In genomic region chr17:73342057-73342522, GRCh38 we compare ENCODE assay signal across 7 cellular contexts. TPM values are rescaled to one million over a fixed set of nuclear protein-coding genes. Genes with fewer than 3 reads are reported as not detected.
A peak's percentile ranks its signal among the peaks of the same experiment; 100 is the strongest.
DNase-seq lines count a peak whose midpoint lies in the region; ATAC-seq and TF ChIP-seq lines count a peak whose summit lies in the region.

No MANE protein-coding gene starts in this region.

- intact Hi-C loops in breast epithelium (cut with DNase I; ENCODE audit: low total_unique reads) (no loop called here), stomach (cut with DNase I; ENCODE audit: low total_unique reads) (no loop called here)
- intact Hi-C loops in activated CD8-positive, alpha-beta T cell treated with anti-CD3 and anti-CD28 coated beads for 36 hours (cut with micrococcal nuclease): no loop called here

- no peak overlapping the region for H3K27ac Mint-ChIP-seq in effector memory CD8-positive, alpha-beta T cell
- H3K27ac Mint-ChIP-seq in activated CD8-positive, alpha-beta T cell treated with anti-CD3 and anti-CD28 coated beads for 36 hours: no peak overlapping the region

- H3K4me3 ChIP-seq in breast epithelium: peak overlapping the region in 1 of 3 donors; percentile 45
- H3K4me3 ChIP-seq in stomach: no peak overlapping the region

- no peak for TF ChIP-seq EP300 in stomach (IDR thresholded peaks at IDR 0.05)

- no peaks in the 10 kb centered on the region for H3K27me3 ChIP-seq in breast epithelium
- H3K27me3 ChIP-seq in stomach: no peaks in the 10 kb centered on the region

- no peaks in the 10 kb centered on the region for H3K36me3 Mint-ChIP-seq in effector memory CD8-positive, alpha-beta T cell (ENCODE audit: insufficient read depth)
- H3K36me3 Mint-ChIP-seq in activated CD8-positive, alpha-beta T cell treated with anti-CD3 and anti-CD28 coated beads for 36 hours (ENCODE audit: low read depth): no peaks in the 10 kb centered on the region

- no peak for TF ChIP-seq CTCF in breast epithelium (IDR thresholded peaks at IDR 0.05)
- no peak for TF ChIP-seq CTCF in stomach (IDR thresholded peaks at IDR 0.05)
- no peak for TF ChIP-seq CTCF in activated CD8-positive, alpha-beta T cell treated with anti-CD3 and anti-CD28 coated beads for 36 hours (IDR thresholded peaks at IDR 0.05)

- peaks cover 17 to 52% of the 10 kb centered on the region in 2 donors for H3K27me3 Mint-ChIP-seq in effector memory CD8-positive, alpha-beta T cell
- H3K27me3 Mint-ChIP-seq in activated CD8-positive, alpha-beta T cell treated with anti-CD3 and anti-CD28 coated beads for 36 hours: no peaks in the 10 kb centered on the region

- DNase-seq in NCI-H1092 treated with DMSO at 0.1 percent for 48 hours (lab: John Stamatoyannopoulos, UW) (peak; percentile 85), breast epithelium (ENCODE audit: low spot score in 2 of 2) (peak; percentile 63 to 92), iris pigment epithelial cell (ENCODE audit: low read depth) (peak; percentile 93), stomach (peak; percentile 77)
- no peak for DNase-seq in stimulated activated naive CD8-positive, alpha-beta T cell treated with anti-CD3 and anti-CD28 coated beads, Interleukin-15, Interleukin-2, amounts not matched to agents 100 U/mL and 50 U/mL, for 24 hours
- no peak for DNase-seq in effector memory CD8-positive, alpha-beta T cell
- no peak for DNase-seq in activated CD8-positive, alpha-beta T cell treated with anti-CD3 and anti-CD28 coated beads for 36 hours

- POLR2A ChIA-PET in activated CD8-positive, alpha-beta T cell treated with anti-CD3 and anti-CD28 coated beads for 36 hours (lab: Charles Lee): interaction anchor here (1.2 kb wide), 1 partner anchor 28 kb away, joined by 4 read pairs; no protein-coding TSS in a partner anchor

- H3K9me3 Mint-ChIP-seq in effector memory CD8-positive, alpha-beta T cell: no peaks in the 10 kb centered on the region
- H3K9me3 Mint-ChIP-seq in activated CD8-positive, alpha-beta T cell treated with anti-CD3 and anti-CD28 coated beads for 36 hours: no peaks in the 10 kb centered on the region

- H3K4me1 Mint-ChIP-seq in effector memory CD8-positive, alpha-beta T cell (ENCODE audit: low read depth in 2 of 2): no peaks in the 10 kb centered on the region
- H3K4me1 Mint-ChIP-seq in activated CD8-positive, alpha-beta T cell treated with anti-CD3 and anti-CD28 coated beads for 36 hours (ENCODE audit: low read depth): no peaks in the 10 kb centered on the region

- no peak for TF ChIP-seq POLR2A in breast epithelium (IDR thresholded peaks at IDR 0.05)
- TF ChIP-seq POLR2A in stomach (IDR thresholded peaks at IDR 0.05): no peak

- H3K36me3 ChIP-seq in breast epithelium (no peaks in the 10 kb centered on the region), stomach (no peaks in the 10 kb centered on the region)

- CTCF ChIA-PET in activated CD8-positive, alpha-beta T cell treated with anti-CD3 and anti-CD28 coated beads for 36 hours (lab: Charles Lee): interaction anchor here (1.6 to 1.7 kb wide), 2 partner anchors 28 to 30 kb away, joined by 5 to 6 read pairs; partner anchors contain the start of gene CDC42EP4

- H3K4me1 ChIP-seq in breast epithelium: peaks cover 9 to 16% of the 10 kb centered on the region in 2 donors
- H3K4me1 ChIP-seq in stomach: peaks cover 29 to 63% (median 46%) of the 10 kb centered on the region in 4 donors

- WGBS in stomach, 5 donors: 29 to 42% (median 34%) methylated on average over 11 to 12 of the region's 12 CpGs

- ATAC-seq in stimulated activated naive CD8-positive, alpha-beta T cell treated with anti-CD3 and anti-CD28 coated beads, Interleukin-15, Interleukin-2, amounts not matched to agents 100 U/mL and 50 U/mL, for 24 hours: no peak
- no peak for ATAC-seq in effector memory CD8-positive, alpha-beta T cell (replicated peaks)
- ATAC-seq in activated CD8-positive, alpha-beta T cell treated with anti-CD3 and anti-CD28 coated beads for 36 hours: no peak

- H3K4me3 Mint-ChIP-seq in effector memory CD8-positive, alpha-beta T cell: no peak overlapping the region
- H3K4me3 Mint-ChIP-seq in activated CD8-positive, alpha-beta T cell treated with anti-CD3 and anti-CD28 coated beads for 36 hours: no peak overlapping the region

- H3K27ac ChIP-seq in breast epithelium (peak overlapping the region; percentile 86 to 92), stomach (peak overlapping the region; percentile 39 to 87 (median 74))

- no peaks in the 10 kb centered on the region for H3K9me3 ChIP-seq in breast epithelium
- H3K9me3 ChIP-seq in stomach: no peaks in the 10 kb centered on the region

RNA-seq across cellular contexts. Expression of gene CDC42EP4, which starts 30.3 kb away (rescaled TPM):
- total RNA-seq in breast epithelium: 100 to 1,000 TPM in 2 of 3 donors, 10 to 100 TPM in 1; 71.0 to 141 (median 112) TPM
- total RNA-seq in stomach: 10 to 100 TPM; 44.6 to 93.3 (median 68.9) TPM
- polyA plus RNA-seq in stomach: 10 to 100 TPM; 23.2 to 38.3 (median 25.7) TPM
- 1 to 10 TPM in 1 of 2 experiments, under 1 TPM in 1; 0.72 to 1.1 TPM for total RNA-seq in activated CD8-positive, alpha-beta T cell treated with anti-CD3 and anti-CD28 coated beads for 36 hours

Comparison
In these comparisons a context has a peak if more than half of its experiments do, and no peak if none do; other contexts are left out.
1. DNase-seq: peak in NCI-H1092 treated with DMSO at 0.1 percent for 48 hours (single experiment), breast epithelium (2 of 2), iris pigment epithelial cell (single experiment) and stomach (single experiment); none in stimulated activated naive CD8-positive, alpha-beta T cell treated with anti-CD3 and anti-CD28 coated beads, Interleukin-15, Interleukin-2, amounts not matched to agents 100 U/mL and 50 U/mL, for 24 hours (single experiment), effector memory CD8-positive, alpha-beta T cell (0 of 3) and activated CD8-positive, alpha-beta T cell treated with anti-CD3 and anti-CD28 coated beads for 36 hours (single experiment).
2. RNA of gene CDC42EP4, which starts 30.3 kb away (total RNA-seq): 71.0 to 141 TPM in breast epithelium and 44.6 to 93.3 TPM in stomach; 0.72 to 1.1 TPM in activated CD8-positive, alpha-beta T cell treated with anti-CD3 and anti-CD28 coated beads for 36 hours; every median in the first group is over 10 times any median in the second.